8 cellular contexts compared by ENCODE assay signal in genomic region chr7:66920769-66921395, GRCh38. TPM values are rescaled to one million over a fixed set of nuclear protein-coding genes. Genes with fewer than 3 reads are reported as not detected.
DNase-seq lines count a peak whose midpoint lies in the region; FAIRE-seq and TF ChIP-seq lines count a peak whose summit lies in the region.

Gene TMEM248 (plus strand): TSS chr7:66921225. CDS start chr7:66941866, 20,641 bp downstream.

- H3K36me3 Mint-ChIP-seq in neural crest cell (ENCODE audit: low read depth), result peaks cover 8% of the 10 kb centered on the region

- H3K27me3 Mint-ChIP-seq in neural crest cell (ENCODE audit: low read depth), result peaks cover 3% of the 10 kb centered on the region

- H3K9me3 Mint-ChIP-seq in neural crest cell, result no peaks in the 10 kb centered on the region

- peak; percentile 86 for DNase-seq in ELR (ENCODE audit: low read depth)
- peak; percentile 83 for DNase-seq in H54 (ENCODE audit: insufficient read length, low spot score)
- peak; percentile 83 for DNase-seq in M059J (ENCODE audit: low read depth)
- peak; percentile 91 to 92 for DNase-seq in SJCRH30
- peak; percentile 89 for DNase-seq in activated gamma-delta T cell treated with anti-CD3 and anti-CD28 coated beads, Interleukin-2, amount 50 U/mL, for 16 hours (ENCODE audit: low read depth)
- DNase-seq in fibroblast of villous mesenchyme (ENCODE audit: low read depth), result peak; percentile 88
- DNase-seq in neural crest cell (ENCODE audit: low read depth, low spot score), result peak; percentile 82
- DNase-seq in stomach, result peak; percentile 92

- TF ChIP-seq EP300 in stomach (IDR thresholded peaks at IDR 0.05), result no peak

- intact Hi-C loops in stomach (cut with DNase I; ENCODE audit: low total_unique reads), result no loop called here

- FAIRE-seq in H54 (lab: Jason Lieb, UNC), result no peak

- H3K4me3 ChIP-seq in SJCRH30, result peak within 1 kb of the TSS; percentile 95
- peak within 1 kb of the TSS; percentile 93 for H3K4me3 ChIP-seq in fibroblast of villous mesenchyme (ENCODE audit: low read depth, low read length)
- H3K4me3 ChIP-seq in stomach, result peak within 1 kb of the TSS; percentile 91 to 99 (median 98)

- H3K27me3 ChIP-seq in SJCRH30 (no peaks in the 10 kb centered on the region), stomach (no peaks in the 10 kb centered on the region)

- H3K4me1 Mint-ChIP-seq in neural crest cell, result peaks cover 17% of the 10 kb centered on the region

- H3K9me3 ChIP-seq in SJCRH30 (replicated peaks) (no peaks in the 10 kb centered on the region), stomach (no peaks in the 10 kb centered on the region)

- H3K36me3 ChIP-seq in SJCRH30, result peaks cover 6% of the 10 kb centered on the region; the same call in 1 of the 2 replicates
- peaks cover 0 to 16% (median 12%) of the 10 kb centered on the region in 4 donors for H3K36me3 ChIP-seq in stomach

- TF ChIP-seq CTCF in fibroblast of villous mesenchyme (IDR thresholded peaks at IDR 0.05; ENCODE audit: insufficient read depth, low read depth, low read length), result no peak
- no peak for TF ChIP-seq CTCF in neural crest cell (conservative IDR thresholded peaks at IDR 0.05)
- TF ChIP-seq CTCF in stomach (IDR thresholded peaks at IDR 0.05), result no peak

- H3K27ac ChIP-seq in SJCRH30, result peak within 1 kb of the TSS; percentile 81
- H3K27ac ChIP-seq in stomach, result peak within 1 kb of the TSS; percentile 88 to 98 (median 92)

- peak within 1 kb of the TSS; percentile 96 for H3K27ac Mint-ChIP-seq in neural crest cell (ENCODE audit: unreplicated experiment)

- H3K4me1 ChIP-seq in SJCRH30 (peaks cover 11% of the 10 kb centered on the region), stomach (peaks cover 17 to 49% (median 43%) of the 10 kb centered on the region in 4 donors)

- WGBS in stomach, 5 donors, result 0 to 3% (median 1%) methylated on average over 32 to 67 of the region's 67 CpGs

- peak within 1 kb of the TSS; percentile 98 for H3K4me3 Mint-ChIP-seq in neural crest cell

- TF ChIP-seq POLR2A in H54 (IDR thresholded peaks at IDR 0.05; ENCODE audit: low read depth, low read length) (peak; percentile 85), stomach (IDR thresholded peaks at IDR 0.05) (no peak)

RNA-seq across cellular contexts. Expression of gene TMEM248, which starts in this region (rescaled TPM):
- total RNA-seq in M059J (2014; rRNA removed; shearing (Covaris generic)), result 158 and 193 TPM in 2 replicates
- total RNA-seq in SJCRH30 (2014; rRNA removed; shearing (Covaris generic)), result 119 and 140 TPM in 2 replicates
- total RNA-seq in fibroblast of villous mesenchyme (78.9 and 123 TPM in 2 replicates), neural crest cell (69.7 and 72.2 TPM in 2 replicates), stomach (100 to 1,000 TPM; 100 to 157 (median 149) TPM)
- polyA plus RNA-seq in stomach, result 10 to 100 TPM; 20.3 to 26.3 (median 21.2) TPM

Comparison
In these comparisons a context has a peak if more than half of its experiments do, and no peak if none do; other contexts are left out.
1. Peak in every context shown above with its lines: DNase-seq, H3K4me3 ChIP-seq and H3K27ac ChIP-seq.